In the genomic region with DNA sequence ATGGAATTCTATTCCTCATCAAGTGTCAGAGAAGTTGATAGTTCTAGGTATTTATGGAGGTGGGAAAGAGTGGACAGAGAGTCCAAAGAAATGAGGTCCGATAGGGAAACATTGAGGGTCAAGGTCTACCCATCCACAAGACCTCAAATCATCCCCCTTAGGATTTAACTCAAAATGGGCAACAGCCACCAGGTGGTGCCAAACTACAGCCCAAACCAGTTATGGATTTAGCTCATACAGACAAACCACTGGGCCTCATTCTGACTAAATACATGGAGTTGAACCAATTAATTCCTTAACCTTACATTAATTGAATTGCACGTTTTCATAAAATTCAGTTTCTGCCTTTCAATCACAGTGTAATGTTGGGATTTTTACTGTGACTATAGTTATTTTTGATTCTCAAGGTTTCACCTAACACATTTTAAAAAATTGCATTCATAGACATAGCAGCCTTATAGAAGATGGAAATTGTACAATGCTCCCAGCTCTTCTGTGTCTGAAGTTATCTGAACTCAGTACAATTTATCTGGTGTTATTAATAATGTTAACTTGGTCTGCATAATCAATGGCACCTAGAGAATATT, we compare ENCODE assay signal across 8 cellular contexts.
DNase-seq lines count a peak whose midpoint lies in the region; ATAC-seq and TF ChIP-seq lines count a peak whose summit lies in the region.

No MANE protein-coding gene starts in this region.

- POLR2A ChIA-PET in T-cell (lab: Charles Lee): no interaction called here

- H3K4me2 ChIP-seq in MM.1S (ENCODE audit: low read depth, low read length): no peak overlapping the region

- H3K4me3 ChIP-seq in MM.1S (ENCODE audit: low read length): no peak overlapping the region
- H3K4me3 ChIP-seq in lung: no peak overlapping the region

- H3K9me3 Mint-ChIP-seq in T-cell: no peaks in the 10 kb centered on the region
- no peaks in the 10 kb centered on the region for H3K9me3 Mint-ChIP-seq in stimulated activated naive CD8-positive, alpha-beta T cell treated with anti-CD3 and anti-CD28 coated beads, Interleukin-15, amount 100 ng/mL, for 72 hours

- no peaks in the 10 kb centered on the region for H4K20me1 ChIP-seq in MM.1S (ENCODE audit: insufficient read depth, low read length)

- no peaks in the 10 kb centered on the region for H3K9me2 ChIP-seq in MM.1S (replicated peaks; ENCODE audit: insufficient read depth, low read length)

- H3F3A ChIP-seq in MM.1S (ENCODE audit: insufficient read depth, low read length): no peaks in the 10 kb centered on the region

- no peaks in the 10 kb centered on the region for H3K4me1 ChIP-seq in MM.1S (ENCODE audit: low read length)
- no peaks in the 10 kb centered on the region for H3K4me1 ChIP-seq in lung (ENCODE audit: control insufficient read depth in 2 of 2, insufficient read depth in 2 of 2, low read length in 2 of 2)

- H3K27me3 ChIP-seq in MM.1S (replicated peaks; ENCODE audit: insufficient read depth, low read length) (no peaks in the 10 kb centered on the region), lung (ENCODE audit: control insufficient read depth, insufficient read depth) (no peaks in the 10 kb centered on the region)

- no peak overlapping the region for H2AFZ ChIP-seq in MM.1S (ENCODE audit: low read length)

- H3K36me3 ChIP-seq in MM.1S (replicated peaks; ENCODE audit: insufficient read depth, low read length): no peaks in the 10 kb centered on the region
- no peaks in the 10 kb centered on the region for H3K36me3 ChIP-seq in lung (ENCODE audit: control insufficient read depth in 2 of 2, insufficient read depth in 2 of 2, low read length in 2 of 2)

- no peak overlapping the region for H3K9ac ChIP-seq in MM.1S (ENCODE audit: low read length)

- ATAC-seq in T-cell (replicated peaks in 1 of 4): no peak
- no peak for ATAC-seq in lung (ENCODE audit: insufficient read depth, low FRiP score)
- peak; percentile 61 for ATAC-seq in stimulated activated naive CD8-positive, alpha-beta T cell treated with anti-CD3 and anti-CD28 coated beads, Interleukin-15, amount 100 ng/mL, for 72 hours

- in situ Hi-C loops in T47D (cut with HindIII; ENCODE audit: low pct_unique_long_range_greater_than_20kb, low sequenced_read_pairs): no loop called here

- 19 to 32% methylated on average over 2 of the region's 2 CpGs for WGBS in lung, 2 donors

- no peak overlapping the region for H3K4me3 Mint-ChIP-seq in T-cell
- no peak overlapping the region for H3K4me3 Mint-ChIP-seq in stimulated activated naive CD8-positive, alpha-beta T cell treated with anti-CD3 and anti-CD28 coated beads, Interleukin-15, amount 100 ng/mL, for 72 hours

- no peaks in the 10 kb centered on the region for H3K79me2 ChIP-seq in MM.1S (ENCODE audit: low read length)

- no peaks in the 10 kb centered on the region for H3K36me3 Mint-ChIP-seq in T-cell

- H3K27ac Mint-ChIP-seq in T-cell: no peak overlapping the region
- no peak overlapping the region for H3K27ac Mint-ChIP-seq in stimulated activated naive CD8-positive, alpha-beta T cell treated with anti-CD3 and anti-CD28 coated beads, Interleukin-15, amount 100 ng/mL, for 72 hours

- peak; percentile 2 for DNase-seq in NK-92 treated with Interleukin-12 subunit alpha and Interleukin-12 subunit beta, amount 100 ng/mL, for 24 hours (lab: John Stamatoyannopoulos, UW)
- DNase-seq in NK-92 (lab: John Stamatoyannopoulos, UW; ENCODE audit: unreplicated experiment) (no peak), HCEC 1CT (peak; percentile 41), MM.1S (peak; percentile 45), T-cell (peak in 27 of 34 experiments; percentile 2 to 44 (median 21)), T47D (ENCODE audit: low read depth in 1 of 2, low spot score in 1 of 2) (peak; percentile 7 to 64), lung (ENCODE audit: low spot score) (peak; percentile 37)
- peak; percentile 24 to 35 for DNase-seq in stimulated activated naive CD8-positive, alpha-beta T cell treated with anti-CD3 and anti-CD28 coated beads, Interleukin-15, amount 100 ng/mL, for 72 hours

- H3K27me3 Mint-ChIP-seq in T-cell: peaks cover 2 to 5% of the 10 kb centered on the region in 2 donors
- no peaks in the 10 kb centered on the region for H3K27me3 Mint-ChIP-seq in stimulated activated naive CD8-positive, alpha-beta T cell treated with anti-CD3 and anti-CD28 coated beads, Interleukin-15, amount 100 ng/mL, for 72 hours

- no peak overlapping the region for H3K27ac ChIP-seq in MM.1S (ENCODE audit: low read length)
- H3K27ac ChIP-seq in lung (ENCODE audit: low read depth in 1 of 2, low read length in 1 of 2): no peak overlapping the region

- H3K9me3 ChIP-seq in MM.1S (replicated peaks; ENCODE audit: insufficient read depth, low read length): no peaks in the 10 kb centered on the region
- no peaks in the 10 kb centered on the region for H3K9me3 ChIP-seq in lung (ENCODE audit: control insufficient read depth in 2 of 2, insufficient read depth in 1 of 2, low read length in 1 of 2)

- H3K4me1 Mint-ChIP-seq in T-cell: no peaks in the 10 kb centered on the region
- H3K4me1 Mint-ChIP-seq in stimulated activated naive CD8-positive, alpha-beta T cell treated with anti-CD3 and anti-CD28 coated beads, Interleukin-15, amount 100 ng/mL, for 72 hours: no peaks in the 10 kb centered on the region

- peak; percentile 59 for TF ChIP-seq CTCF in MM.1S (IDR thresholded peaks at IDR 0.05; ENCODE audit: low read length)
- TF ChIP-seq CTCF in lung (IDR thresholded peaks at IDR 0.05; ENCODE audit: control extremely low read depth, extremely low read depth): peak; percentile 3

- CTCF ChIA-PET in T-cell (lab: Charles Lee): interaction anchor here (0.7 to 2.9 kb wide), 6 partner anchors 10 to 963 kb away, joined by 3 to 34 read pairs (median 5); no protein-coding TSS in a partner anchor
